14 cellular contexts compared by ENCODE assay signal in the genomic region with DNA sequence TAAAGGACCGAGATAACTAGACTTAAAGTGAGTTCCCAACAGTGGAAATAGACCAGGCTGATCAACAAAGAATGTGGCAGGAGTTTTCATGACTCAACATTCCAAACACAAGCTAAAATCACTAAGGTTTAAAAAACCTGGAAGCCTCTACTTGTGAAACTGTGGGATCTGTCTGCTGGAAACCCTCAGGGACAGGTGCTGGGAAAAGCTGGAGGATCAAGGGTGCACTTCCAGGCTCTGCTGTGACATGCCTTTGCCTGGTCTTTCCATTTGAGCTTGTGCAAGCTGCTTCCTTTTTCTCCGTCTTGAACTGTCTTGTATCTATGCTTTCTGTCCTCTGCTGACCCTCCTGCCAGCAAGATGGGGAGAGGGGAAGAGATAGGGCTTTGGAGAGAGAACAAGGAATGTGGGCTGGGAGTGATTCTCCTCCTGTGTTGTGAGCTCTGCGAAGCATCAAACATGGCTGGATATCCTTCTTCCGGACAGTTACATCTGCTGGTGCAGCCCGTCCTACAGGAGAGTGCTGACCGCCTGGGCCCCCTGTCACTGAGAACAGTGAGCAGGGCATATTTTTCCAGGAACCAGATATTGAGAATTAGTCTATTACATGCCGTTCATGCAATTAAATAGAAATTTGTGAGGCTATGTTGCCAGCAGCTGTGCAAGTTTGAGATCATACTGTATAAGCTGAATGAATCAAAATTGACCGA. TPM values are rescaled to one million over a fixed set of nuclear protein-coding genes. Genes with fewer than 3 reads are reported as not detected.
A peak's percentile ranks its signal among the peaks of the same experiment; 100 is the strongest.
DNase-seq lines count a peak whose midpoint lies in the region; ATAC-seq and TF ChIP-seq lines count a peak whose summit lies in the region.
"Had no signal": no experiment of that assay in that cellular context is flagged by ENCODE, and none has a peak within 500 bp of the region (broad histone marks: within the 10 kb centered on the region; RNA-seq: fewer than 3 reads in every experiment).

No MANE protein-coding gene starts in this region.

- H3K27me3 ChIP-seq in DOHH2 (ENCODE audit: control insufficient read depth, low read length), result no peaks in the 10 kb centered on the region
- H3K27me3 ChIP-seq in neural progenitor cell, result no peaks in the 10 kb centered on the region
- H3K27me3 ChIP-seq in MM.1S (replicated peaks; ENCODE audit: insufficient read depth, low read length), result no peaks in the 10 kb centered on the region
- H3K27me3 ChIP-seq: colonic mucosa had no signal

- no peaks in the 10 kb centered on the region for H3K9me3 ChIP-seq in DOHH2 (ENCODE audit: control insufficient read depth, insufficient read depth, low read length)
- H3K9me3 ChIP-seq in neural progenitor cell (ENCODE audit: low read depth), result no peaks in the 10 kb centered on the region
- no peaks in the 10 kb centered on the region for H3K9me3 ChIP-seq in MM.1S (replicated peaks; ENCODE audit: insufficient read depth, low read length)
- H3K9me3 ChIP-seq: colonic mucosa had no signal

- intact Hi-C loops in natural killer cell (cut with micrococcal nuclease), result no loop called here

- H3K36me3 ChIP-seq in DOHH2 (ENCODE audit: control insufficient read depth, low read length) (no peaks in the 10 kb centered on the region), neural progenitor cell (no peaks in the 10 kb centered on the region), MM.1S (replicated peaks; ENCODE audit: insufficient read depth, low read length) (no peaks in the 10 kb centered on the region)
- H3K36me3 ChIP-seq: colonic mucosa had no signal

- H3K36me3 Mint-ChIP-seq in neural progenitor cell (no peaks in the 10 kb centered on the region), natural killer cell (no peaks in the 10 kb centered on the region)
- no peaks in the 10 kb centered on the region for H3K36me3 Mint-ChIP-seq in activated naive CD4-positive, alpha-beta T cell treated with anti-CD3 and anti-CD28 coated beads, Interleukin-2, amount 10 ng/mL, durations not matched to agents 7 days and 5 days

- H3K9ac ChIP-seq in neural progenitor cell, result no peak overlapping the region
- no peak overlapping the region for H3K9ac ChIP-seq in MM.1S (ENCODE audit: low read length)

- H3K9me3 Mint-ChIP-seq in neural progenitor cell (peaks cover 3% of the 10 kb centered on the region), natural killer cell (no peaks in the 10 kb centered on the region)
- H3K9me3 Mint-ChIP-seq in activated naive CD4-positive, alpha-beta T cell treated with anti-CD3 and anti-CD28 coated beads, Interleukin-2, amount 10 ng/mL, durations not matched to agents 7 days and 5 days, result no peaks in the 10 kb centered on the region
- H3K9me3 Mint-ChIP-seq: CD4-positive, alpha-beta T cell; stimulated activated naive CD8-positive, alpha-beta T cell treated with anti-CD3 and anti-CD28 coated beads, Interleukin-15, amount 100 ng/mL, for 72 hours had no signal

- H4K20me1 ChIP-seq in DOHH2 (ENCODE audit: control insufficient read depth, insufficient read depth, low read depth, low read length), result no peaks in the 10 kb centered on the region
- no peaks in the 10 kb centered on the region for H4K20me1 ChIP-seq in neural progenitor cell (ENCODE audit: low read depth)
- no peaks in the 10 kb centered on the region for H4K20me1 ChIP-seq in MM.1S (ENCODE audit: insufficient read depth, low read length)

- H3K4me1 ChIP-seq in DOHH2 (ENCODE audit: control insufficient read depth, low read length), result peaks cover 53% of the 10 kb centered on the region
- peaks cover 9% of the 10 kb centered on the region for H3K4me1 ChIP-seq in neural progenitor cell
- no peaks in the 10 kb centered on the region for H3K4me1 ChIP-seq in MM.1S (ENCODE audit: low read length)
- H3K4me1 ChIP-seq: colonic mucosa had no signal

- H3K4me1 Mint-ChIP-seq in neural progenitor cell, result peaks cover 4% of the 10 kb centered on the region
- H3K4me1 Mint-ChIP-seq in natural killer cell, result no peaks in the 10 kb centered on the region
- H3K4me1 Mint-ChIP-seq in activated naive CD4-positive, alpha-beta T cell treated with anti-CD3 and anti-CD28 coated beads, Interleukin-2, amount 10 ng/mL, durations not matched to agents 7 days and 5 days, result no peaks in the 10 kb centered on the region
- H3K4me1 Mint-ChIP-seq: stimulated activated naive CD8-positive, alpha-beta T cell treated with anti-CD3 and anti-CD28 coated beads, Interleukin-15, amount 100 ng/mL, for 72 hours had no signal

- ATAC-seq in natural killer cell, result no peak
- ATAC-seq: left lobe of liver; stimulated activated naive CD8-positive, alpha-beta T cell treated with anti-CD3 and anti-CD28 coated beads, Interleukin-15, amount 100 ng/mL, for 72 hours had no signal

- H2AFZ ChIP-seq in neural progenitor cell (replicated peaks), result peak overlapping the region; percentile 65
- no peak overlapping the region for H2AFZ ChIP-seq in MM.1S (ENCODE audit: low read length)

- CTCF ChIA-PET in activated naive CD4-positive, alpha-beta T cell treated with anti-CD3 and anti-CD28 coated beads, Interleukin-2, amount 10 ng/mL, durations not matched to agents 7 days and 5 days (lab: Charles Lee), result no interaction called here

- H3K4me2 ChIP-seq in DOHH2 (ENCODE audit: low read length) (peak overlapping the region; percentile 30), neural progenitor cell (no peak overlapping the region), MM.1S (ENCODE audit: low read depth, low read length) (no peak overlapping the region)

- no peak overlapping the region for H3K4me3 Mint-ChIP-seq in neural progenitor cell
- H3K4me3 Mint-ChIP-seq in natural killer cell, result no peak overlapping the region
- H3K4me3 Mint-ChIP-seq in activated naive CD4-positive, alpha-beta T cell treated with anti-CD3 and anti-CD28 coated beads, Interleukin-2, amount 10 ng/mL, durations not matched to agents 7 days and 5 days, result no peak overlapping the region
- H3K4me3 Mint-ChIP-seq: CD4-positive, alpha-beta T cell; stimulated activated naive CD8-positive, alpha-beta T cell treated with anti-CD3 and anti-CD28 coated beads, Interleukin-15, amount 100 ng/mL, for 72 hours had no signal

- H3F3A ChIP-seq in DOHH2 (ENCODE audit: control insufficient read depth, insufficient read depth) (peaks cover 11% of the 10 kb centered on the region), neural progenitor cell (ENCODE audit: low read depth) (peaks cover 4% of the 10 kb centered on the region), MM.1S (ENCODE audit: insufficient read depth, low read length) (no peaks in the 10 kb centered on the region)

- TF ChIP-seq CTCF in DOHH2 (IDR thresholded peaks at IDR 0.05; ENCODE audit: low read depth, low read length, poor library complexity, severe bottlenecking), result no peak
- no peak for TF ChIP-seq CTCF in fibroblast of pulmonary artery (IDR thresholded peaks at IDR 0.05; ENCODE audit: low read length, missing control alignments)
- no peak for TF ChIP-seq CTCF in neural progenitor cell (IDR thresholded peaks at IDR 0.05)
- TF ChIP-seq CTCF in natural killer cell (IDR thresholded peaks at IDR 0.05), result no peak
- TF ChIP-seq CTCF in MM.1S (IDR thresholded peaks at IDR 0.05; ENCODE audit: low read length), result no peak

- H3K9me2 ChIP-seq in DOHH2 (replicated peaks; ENCODE audit: control insufficient read depth, low read length) (no peaks in the 10 kb centered on the region), MM.1S (replicated peaks; ENCODE audit: insufficient read depth, low read length) (no peaks in the 10 kb centered on the region)

- H3K27me3 Mint-ChIP-seq in neural progenitor cell (ENCODE audit: insufficient read depth, low read depth) (no peaks in the 10 kb centered on the region), natural killer cell (ENCODE audit: low read depth in 2 of 2) (peaks cover 12 to 30% of the 10 kb centered on the region in 2 donors)
- H3K27me3 Mint-ChIP-seq in activated naive CD4-positive, alpha-beta T cell treated with anti-CD3 and anti-CD28 coated beads, Interleukin-2, amount 10 ng/mL, durations not matched to agents 7 days and 5 days, result peaks cover 33% of the 10 kb centered on the region

- H3K4me3 ChIP-seq in DOHH2 (ENCODE audit: low read length), result no peak overlapping the region
- no peak overlapping the region for H3K4me3 ChIP-seq in fibroblast of pulmonary artery (replicated peaks; ENCODE audit: low read depth, low read length)
- no peak overlapping the region for H3K4me3 ChIP-seq in neural progenitor cell
- no peak overlapping the region for H3K4me3 ChIP-seq in MM.1S (ENCODE audit: low read length)
- H3K4me3 ChIP-seq: colonic mucosa had no signal

- H3K79me2 ChIP-seq in DOHH2 (ENCODE audit: control insufficient read depth, low read length) (no peaks in the 10 kb centered on the region), neural progenitor cell (ENCODE audit: low read depth) (no peaks in the 10 kb centered on the region), MM.1S (ENCODE audit: low read length) (no peaks in the 10 kb centered on the region)

- DNase-seq in SK-N-DZ (ENCODE audit: low spot score) (peak; percentile 87), fibroblast of pulmonary artery (ENCODE audit: low read depth) (peak; percentile 68), neural progenitor cell (ENCODE audit: low spot score) (no peak), natural killer cell (no peak), NCI-H1436 treated with DMSO at 0.1 percent for 48 hours (lab: John Stamatoyannopoulos, UW) (no peak), MM.1S (no peak)
- DNase-seq in activated naive CD4-positive, alpha-beta T cell treated with anti-CD3 and anti-CD28 coated beads, Interleukin-2, amount 10 ng/mL, durations not matched to agents 7 days and 5 days, result no peak
- DNase-seq: CD4-positive, alpha-beta T cell; colonic mucosa; NCI-H2107; stimulated activated CD4-positive, alpha-beta T cell treated with anti-CD3 and anti-CD28 coated beads, Interleukin-4, amount 100 ng/mL, for 1 hour; stimulated activated naive CD8-positive, alpha-beta T cell treated with anti-CD3 and anti-CD28 coated beads, Interleukin-15, amount 100 ng/mL, for 72 hours had no signal

- no peak overlapping the region for H3K27ac ChIP-seq in DOHH2 (ENCODE audit: low read depth, low read length)
- no peak overlapping the region for H3K27ac ChIP-seq in neural progenitor cell
- no peak overlapping the region for H3K27ac ChIP-seq in MM.1S (ENCODE audit: low read length)
- H3K27ac ChIP-seq: colonic mucosa had no signal

- H3K27ac Mint-ChIP-seq in neural progenitor cell (no peak overlapping the region), natural killer cell (no peak overlapping the region)
- no peak overlapping the region for H3K27ac Mint-ChIP-seq in activated naive CD4-positive, alpha-beta T cell treated with anti-CD3 and anti-CD28 coated beads, Interleukin-2, amount 10 ng/mL, durations not matched to agents 7 days and 5 days
- H3K27ac Mint-ChIP-seq: CD4-positive, alpha-beta T cell had no signal

RNA-seq across cellular contexts. Expression of gene ARHGAP22, which starts 25.5 kb away (rescaled TPM):
- 9.1 and 10.3 TPM in 2 replicates for polyA plus RNA-seq in SK-N-DZ (2014; cell fraction: cytosol; rRNA removed)
- 14.3 and 16.5 TPM in 2 replicates for polyA plus RNA-seq in SK-N-DZ (2014; cell fraction: nucleus; rRNA removed)
- total RNA-seq in neural progenitor cell (ENCODE audit: low replicate concordance) (1.7 and 5.1 TPM in 2 replicates), natural killer cell (under 1 TPM in 2 of 3 donors, not detected in 1; 0.21 to 0.40 TPM)
- total RNA-seq: CD4-positive, alpha-beta T cell had no signal

Comparison
In these comparisons a context has a peak if more than half of its experiments do, and no peak if none do; other contexts are left out.
1. DNase-seq: peak in SK-N-DZ (single experiment) and fibroblast of pulmonary artery (single experiment); none in neural progenitor cell (single experiment), natural killer cell (single experiment), NCI-H1436 treated with DMSO at 0.1 percent for 48 hours (single experiment), activated naive CD4-positive, alpha-beta T cell treated with anti-CD3 and anti-CD28 coated beads, Interleukin-2, amount 10 ng/mL, durations not matched to agents 7 days and 5 days (single experiment) and MM.1S (single experiment).